2 cellular contexts compared by ENCODE assay signal in genomic region chr12:98893601-98894411, GRCh38.
TF ChIP-seq lines count a peak whose summit lies in the region.

No MANE protein-coding gene starts in this region.

TF ChIP-seq in SK-N-SH, 30 proteins besides CTCF, POLR2A, EP300 and RAD21 (continued from another document):
- TF ChIP-seq REST (IDR thresholded peaks at IDR 0.05; ENCODE audit: low read depth, low read length): no peak
- no peak for TF ChIP-seq RXRA (IDR thresholded peaks at IDR 0.05; ENCODE audit: borderline replicate concordance, low read depth)

TF ChIP-seq in SK-N-SH treated with all-trans-retinoic acid at 6 μM for 48 hours, 23 proteins besides CTCF, POLR2A, EP300 and RAD21 (continued from another document):
- no peak for TF ChIP-seq CREB5 (CRISPR knock-in tag; IDR thresholded peaks at IDR 0.05; ENCODE audit: low read depth)
- TF ChIP-seq, protein P1, sequence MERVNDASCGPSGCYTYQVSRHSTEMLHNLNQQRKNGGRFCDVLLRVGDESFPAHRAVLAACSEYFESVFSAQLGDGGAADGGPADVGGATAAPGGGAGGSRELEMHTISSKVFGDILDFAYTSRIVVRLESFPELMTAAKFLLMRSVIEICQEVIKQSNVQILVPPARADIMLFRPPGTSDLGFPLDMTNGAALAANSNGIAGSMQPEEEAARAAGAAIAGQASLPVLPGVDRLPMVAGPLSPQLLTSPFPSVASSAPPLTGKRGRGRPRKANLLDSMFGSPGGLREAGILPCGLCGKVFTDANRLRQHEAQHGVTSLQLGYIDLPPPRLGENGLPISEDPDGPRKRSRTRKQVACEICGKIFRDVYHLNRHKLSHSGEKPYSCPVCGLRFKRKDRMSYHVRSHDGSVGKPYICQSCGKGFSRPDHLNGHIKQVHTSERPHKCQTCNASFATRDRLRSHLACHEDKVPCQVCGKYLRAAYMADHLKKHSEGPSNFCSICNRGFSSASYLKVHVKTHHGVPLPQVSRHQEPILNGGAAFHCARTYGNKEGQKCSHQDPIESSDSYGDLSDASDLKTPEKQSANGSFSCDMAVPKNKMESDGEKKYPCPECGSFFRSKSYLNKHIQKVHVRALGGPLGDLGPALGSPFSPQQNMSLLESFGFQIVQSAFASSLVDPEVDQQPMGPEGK (CRISPR knock-in tag; IDR thresholded peaks at IDR 0.05; ENCODE audit: borderline replicate concordance): no peak
- no peak for TF ChIP-seq ZC3H10 (CRISPR knock-in tag; IDR thresholded peaks at IDR 0.05)
- TF ChIP-seq TSHZ2 (CRISPR knock-in tag; IDR thresholded peaks at IDR 0.05): no peak
- TF ChIP-seq ZFP3 (CRISPR knock-in tag; IDR thresholded peaks at IDR 0.05): no peak
- no peak for TF ChIP-seq ISL1 (CRISPR knock-in tag; IDR thresholded peaks at IDR 0.05)
- no peak for TF ChIP-seq OSR1 (CRISPR knock-in tag; IDR thresholded peaks at IDR 0.05)
- TF ChIP-seq ARNTL (CRISPR knock-in tag; IDR thresholded peaks at IDR 0.05; ENCODE audit: borderline replicate concordance, low read depth): no peak
- TF ChIP-seq SNAI2 (CRISPR knock-in tag; IDR thresholded peaks at IDR 0.05): no peak
- no peak for TF ChIP-seq BACH2 (CRISPR knock-in tag; IDR thresholded peaks at IDR 0.05; ENCODE audit: borderline replicate concordance)
- no peak for TF ChIP-seq ZFP30 (CRISPR knock-in tag; IDR thresholded peaks at IDR 0.05)
- no peak for TF ChIP-seq TOX (CRISPR knock-in tag; IDR thresholded peaks at IDR 0.05; ENCODE audit: borderline replicate concordance)
- no peak for TF ChIP-seq ESRRG (CRISPR knock-in tag; IDR thresholded peaks at IDR 0.05)
- no peak for TF ChIP-seq ZNF8 (CRISPR knock-in tag; IDR thresholded peaks at IDR 0.05)
- TF ChIP-seq, protein P2, sequence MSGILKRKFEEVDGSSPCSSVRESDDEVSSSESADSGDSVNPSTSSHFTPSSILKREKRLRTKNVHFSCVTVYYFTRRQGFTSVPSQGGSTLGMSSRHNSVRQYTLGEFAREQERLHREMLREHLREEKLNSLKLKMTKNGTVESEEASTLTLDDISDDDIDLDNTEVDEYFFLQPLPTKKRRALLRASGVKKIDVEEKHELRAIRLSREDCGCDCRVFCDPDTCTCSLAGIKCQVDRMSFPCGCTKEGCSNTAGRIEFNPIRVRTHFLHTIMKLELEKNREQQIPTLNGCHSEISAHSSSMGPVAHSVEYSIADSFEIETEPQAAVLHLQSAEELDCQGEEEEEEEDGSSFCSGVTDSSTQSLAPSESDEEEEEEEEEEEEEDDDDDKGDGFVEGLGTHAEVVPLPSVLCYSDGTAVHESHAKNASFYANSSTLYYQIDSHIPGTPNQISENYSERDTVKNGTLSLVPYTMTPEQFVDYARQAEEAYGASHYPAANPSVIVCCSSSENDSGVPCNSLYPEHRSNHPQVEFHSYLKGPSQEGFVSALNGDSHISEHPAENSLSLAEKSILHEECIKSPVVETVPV (CRISPR knock-in tag; IDR thresholded peaks at IDR 0.05): no peak
